ENCODE assay signal across 1 cellular context in genomic region chr9:36116593-36116992, GRCh38.
TF ChIP-seq lines count a peak whose summit lies in the region.

No MANE protein-coding gene starts in this region.

TF ChIP-seq in IMR-90, 13 proteins besides CTCF, POLR2A, EP300 and RAD21:
- TF ChIP-seq CEBPB (IDR thresholded peaks at IDR 0.05; ENCODE audit: low read depth, low read length) = no peak
- TF ChIP-seq USF2 (IDR thresholded peaks at IDR 0.05; ENCODE audit: low read depth, low read length) = no peak
- TF ChIP-seq MXI1 (IDR thresholded peaks at IDR 0.05; ENCODE audit: borderline replicate concordance, low read depth, low read length) = no peak
- TF ChIP-seq SMC3 (IDR thresholded peaks at IDR 0.05; ENCODE audit: low read depth, low read length) = no peak
- no peak for TF ChIP-seq BHLHE40 (IDR thresholded peaks at IDR 0.05; ENCODE audit: low read depth, low read length)
- no peak for TF ChIP-seq NFE2L2 (IDR thresholded peaks at IDR 0.05; ENCODE audit: low read depth, low read length)
- no peak for TF ChIP-seq MAFK (IDR thresholded peaks at IDR 0.05; ENCODE audit: low read depth, low read length)
- TF ChIP-seq FOS (IDR thresholded peaks at IDR 0.05; ENCODE audit: low read depth, low read length) = no peak
- no peak for TF ChIP-seq CHD1 (IDR thresholded peaks at IDR 0.05; ENCODE audit: low read depth, low read length)
- TF ChIP-seq ELK1 (IDR thresholded peaks at IDR 0.05; ENCODE audit: borderline replicate concordance, low read depth, low read length) = no peak
- no peak for TF ChIP-seq RCOR1 (IDR thresholded peaks at IDR 0.05; ENCODE audit: insufficient replicate concordance, low read length)
- TF ChIP-seq RFX5 (IDR thresholded peaks at IDR 0.05; ENCODE audit: low read depth, low read length) = no peak
- TF ChIP-seq MAZ (IDR thresholded peaks at IDR 0.05; ENCODE audit: borderline replicate concordance, low read depth, low read length) = no peak
